In the genomic region with DNA sequence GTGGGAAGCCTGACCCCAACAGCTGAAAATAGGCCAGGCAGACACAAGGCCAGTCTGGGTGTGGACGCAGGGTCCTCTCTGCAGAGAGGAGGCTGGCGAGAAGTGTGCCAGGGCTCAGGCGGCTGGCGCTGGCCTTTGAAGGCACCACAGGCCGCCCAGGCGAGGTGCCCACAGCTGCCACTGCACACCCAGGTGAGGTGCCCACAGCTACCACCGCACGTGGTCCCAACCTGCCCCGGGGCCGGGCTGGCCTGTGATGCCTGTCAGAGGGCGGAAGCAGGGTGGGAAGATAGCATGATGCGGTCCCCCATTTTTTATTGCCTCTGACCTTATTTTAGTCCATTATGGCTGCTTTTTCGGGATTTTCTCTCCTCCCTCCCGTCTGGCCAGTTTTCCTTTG, we compare ENCODE assay signal across 3 cellular contexts.
"Had no signal": no experiment of that assay in that cellular context is flagged by ENCODE, and none has a peak within 500 bp of the region (broad histone marks: within the 10 kb centered on the region; RNA-seq: fewer than 3 reads in every experiment).

No MANE protein-coding gene starts in this region.

- DNase-seq: GDM1, GF-D8 had no signal

- H3K4me3 ChIP-seq: GM12878 had no signal

- ATAC-seq: GM12878 had no signal
